Comparison of ENCODE assay signal across 27 cellular contexts in the genomic region with DNA sequence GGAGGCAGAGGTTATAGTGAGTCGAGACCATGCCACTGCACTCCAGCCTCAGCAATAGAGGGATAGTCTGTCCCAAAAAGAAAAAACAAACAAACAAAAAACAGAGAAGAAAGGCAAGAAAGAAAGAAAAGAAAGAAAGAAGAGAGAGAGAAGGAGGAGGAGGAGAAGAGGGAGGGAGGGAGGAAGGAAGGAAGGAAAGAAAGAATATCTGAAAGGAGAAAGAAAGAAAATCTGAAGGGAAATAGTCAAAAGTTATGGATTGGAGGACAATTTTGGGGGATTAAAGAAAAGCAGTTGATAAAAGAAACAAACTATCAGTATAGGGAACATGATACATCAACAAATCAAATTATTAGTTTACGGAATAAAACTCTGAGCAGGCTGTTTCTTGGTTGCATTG.
"Had no signal": no experiment of that assay in that cellular context is flagged by ENCODE, and none has a peak within 500 bp of the region (broad histone marks: within the 10 kb centered on the region; RNA-seq: fewer than 3 reads in every experiment).

No MANE protein-coding gene starts in this region.

- H3K9me3 Mint-ChIP-seq: neural progenitor cell had no signal

- H3K27ac Mint-ChIP-seq: naive thymus-derived CD4-positive, alpha-beta T cell; natural killer cell; nephron; neural progenitor cell; stimulated activated effector memory CD8-positive, alpha-beta T cell treated with anti-CD3 and anti-CD28 coated beads, Interleukin-12 subunit alpha, Interleukin-12 subunit beta, amount 100 ng/mL, for 72 hours; stimulated activated naive B cell treated with anti-CD40 and anti-IgM and Interleukin-4, amounts not matched to agents 10 μg/mL and 1 μg/mL and 100 μg/mL, for 72 hours; stimulated activated naive CD8-positive, alpha-beta T cell treated with anti-CD3 and anti-CD28 coated beads, Interleukin-15, Interleukin-2, amounts not matched to agents 100 ng/mL and 50 ng/mL, for 24 hours had no signal

- H3K27ac ChIP-seq: neural progenitor cell, ovary, parathyroid adenoma, psoas muscle, right lobe of liver, sigmoid colon, stomach, thoracic aorta, thyroid gland, tibial nerve, upper lobe of left lung, vagina had no signal

- DNase-seq: naive thymus-derived CD4-positive, alpha-beta T cell; natural killer cell; occipital lobe; ovary; psoas muscle; right cardiac atrium; right lobe of liver; sigmoid colon; small intestine; stimulated activated CD4-positive, alpha-beta T cell treated with anti-CD3 and anti-CD28 coated beads, Interleukin-15, amount 100 ng/mL, for 24 hours; stimulated activated CD4-positive, alpha-beta T cell treated with anti-CD3 and anti-CD28 coated beads, Interleukin-2, amount 100 ng/mL, for 24 hours; stimulated activated CD4-positive, alpha-beta T cell treated with anti-CD3 and anti-CD28 coated beads, Interleukin-2, amount 100 ng/mL, for 48 hours; stimulated activated CD4-positive, alpha-beta T cell treated with anti-CD3 and anti-CD28 coated beads, Interleukin-4, amount 100 ng/mL, for 24 hours; stimulated activated naive B cell treated with anti-CD40 and anti-IgM and Interleukin-4, amounts not matched to agents 10 μg/mL and 1 μg/mL and 100 μg/mL, for 72 hours; stimulated activated naive CD4-positive, alpha-beta T cell treated with Interleukin-2 at 50 U/mL for 16 hours; stomach; thyroid gland; trophoblast cell; upper lobe of left lung had no signal

- H3K4me1 ChIP-seq: neural progenitor cell, parathyroid adenoma, psoas muscle, right lobe of liver, sigmoid colon, stomach, thyroid gland, tibial nerve, upper lobe of left lung, vagina had no signal

- H3K9ac ChIP-seq: neural progenitor cell, parathyroid adenoma had no signal

- H3K4me2 ChIP-seq: neural progenitor cell had no signal

- H3K4me1 Mint-ChIP-seq: natural killer cell; nephron; neural progenitor cell; stimulated activated effector memory CD8-positive, alpha-beta T cell treated with anti-CD3 and anti-CD28 coated beads, Interleukin-12 subunit alpha, Interleukin-12 subunit beta, amount 100 ng/mL, for 72 hours; stimulated activated naive B cell treated with anti-CD40 and anti-IgM and Interleukin-4, amounts not matched to agents 10 μg/mL and 1 μg/mL and 100 μg/mL, for 72 hours had no signal

- H3K4me3 ChIP-seq: neural progenitor cell, ovary, psoas muscle, right lobe of liver, sigmoid colon, stomach, thoracic aorta, thyroid gland, tibial nerve, upper lobe of left lung, vagina had no signal

- H3K79me2 ChIP-seq: parathyroid adenoma had no signal

- H2AFZ ChIP-seq: neural progenitor cell, parathyroid adenoma had no signal

- ATAC-seq: naive thymus-derived CD4-positive, alpha-beta T cell; natural killer cell; psoas muscle; right cardiac atrium; right lobe of liver; stimulated activated effector memory CD8-positive, alpha-beta T cell treated with anti-CD3 and anti-CD28 coated beads, Interleukin-12 subunit alpha, Interleukin-12 subunit beta, amount 100 ng/mL, for 72 hours; stimulated activated naive B cell treated with anti-CD40 and anti-IgM and Interleukin-4, amounts not matched to agents 10 μg/mL and 1 μg/mL and 100 μg/mL, for 72 hours had no signal

- H3K4me3 Mint-ChIP-seq: naive thymus-derived CD4-positive, alpha-beta T cell; natural killer cell; nephron; neural progenitor cell; stimulated activated effector memory CD8-positive, alpha-beta T cell treated with anti-CD3 and anti-CD28 coated beads, Interleukin-12 subunit alpha, Interleukin-12 subunit beta, amount 100 ng/mL, for 72 hours; stimulated activated naive B cell treated with anti-CD40 and anti-IgM and Interleukin-4, amounts not matched to agents 10 μg/mL and 1 μg/mL and 100 μg/mL, for 72 hours; stimulated activated naive CD8-positive, alpha-beta T cell treated with anti-CD3 and anti-CD28 coated beads, Interleukin-15, Interleukin-2, amounts not matched to agents 100 ng/mL and 50 ng/mL, for 24 hours had no signal

- H3K27me3 ChIP-seq: neural progenitor cell, ovary, right lobe of liver, sigmoid colon, stomach, thyroid gland, tibial nerve, upper lobe of left lung, vagina had no signal

- H3K27me3 Mint-ChIP-seq: naive thymus-derived CD4-positive, alpha-beta T cell; stimulated activated naive B cell treated with anti-CD40 and anti-IgM and Interleukin-4, amounts not matched to agents 10 μg/mL and 1 μg/mL and 100 μg/mL, for 72 hours; stimulated activated naive CD8-positive, alpha-beta T cell treated with anti-CD3 and anti-CD28 coated beads, Interleukin-15, Interleukin-2, amounts not matched to agents 100 ng/mL and 50 ng/mL, for 24 hours had no signal

- H3K36me3 Mint-ChIP-seq: natural killer cell; neural progenitor cell; stimulated activated effector memory CD8-positive, alpha-beta T cell treated with anti-CD3 and anti-CD28 coated beads, Interleukin-12 subunit alpha, Interleukin-12 subunit beta, amount 100 ng/mL, for 72 hours had no signal
